Comparison of ENCODE assay signal across 17 cellular contexts in the genomic region with DNA sequence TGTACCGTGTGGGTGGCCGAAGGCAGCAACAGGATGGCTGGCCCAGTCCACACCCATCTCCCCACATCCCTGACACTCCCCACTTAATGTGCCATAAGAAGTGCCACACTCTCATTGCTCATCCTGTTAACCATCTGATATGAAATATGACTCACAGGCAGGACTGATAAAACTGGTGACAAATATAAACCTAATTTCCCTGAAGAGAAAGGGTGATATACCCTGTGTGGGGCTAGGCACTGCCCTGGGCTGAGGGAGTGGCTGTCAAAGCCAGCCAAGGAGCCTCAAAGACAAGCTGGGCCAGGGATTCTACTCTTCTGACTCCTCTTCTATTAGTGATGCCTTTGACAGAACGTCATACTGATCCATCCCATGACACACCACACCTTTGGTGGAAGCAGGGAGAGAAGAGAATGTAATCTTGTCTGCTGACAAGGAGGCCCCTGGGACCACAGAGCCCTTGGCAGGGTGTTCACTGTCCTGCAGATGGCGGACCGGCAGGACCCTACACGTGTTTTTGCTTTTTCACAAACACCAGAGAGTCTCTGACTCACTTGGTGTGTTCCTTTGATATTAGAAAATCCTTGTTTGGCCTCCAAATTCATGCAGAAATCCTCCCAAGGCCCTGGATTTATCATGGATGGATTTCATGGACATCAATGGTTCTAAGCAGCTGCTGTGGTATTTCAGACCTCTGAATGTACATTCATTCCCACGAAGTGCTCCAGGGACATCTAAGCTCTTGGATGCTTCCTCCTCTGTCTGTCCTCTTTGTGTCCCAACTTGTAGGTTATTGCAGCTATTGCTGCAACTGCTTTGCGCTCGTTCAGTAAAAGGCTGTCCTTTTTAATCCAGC.
A peak's percentile ranks its signal among the peaks of the same experiment; 100 is the strongest.
DNase-seq lines count a peak whose midpoint lies in the region; ATAC-seq, FAIRE-seq and TF ChIP-seq lines count a peak whose summit lies in the region.
"Had no signal": no experiment of that assay in that cellular context is flagged by ENCODE, and none has a peak within 500 bp of the region (broad histone marks: within the 10 kb centered on the region; RNA-seq: fewer than 3 reads in every experiment).

No MANE protein-coding gene starts in this region.

- no peak for TF ChIP-seq POLR2A in endothelial cell of umbilical vein (IDR thresholded peaks at IDR 0.05; ENCODE audit: low read depth, low read length)

- H3K36me3 ChIP-seq in endothelial cell of umbilical vein (ENCODE audit: control insufficient read depth in 2 of 2, extremely low read depth in 1 of 2, insufficient read depth in 2 of 2, low read length in 2 of 2), result no peaks in the 10 kb centered on the region
- no peaks in the 10 kb centered on the region for H3K36me3 ChIP-seq in mucosa of descending colon (ENCODE audit: low read depth)
- no peaks in the 10 kb centered on the region for H3K36me3 ChIP-seq in aorta (ENCODE audit: control insufficient read depth in 1 of 2, insufficient read depth in 2 of 2, low read length in 1 of 2)

- intact Hi-C loops in activated CD4-positive, alpha-beta T cell treated with anti-CD3 and anti-CD28 coated beads, Interleukin-2, amount 10 ng/mL, durations not matched to agents 24 days and 14 days (cut with micrococcal nuclease), result no loop called here
- intact Hi-C loops in activated CD4-positive, alpha-beta T cell treated with anti-CD3 and anti-CD28 coated beads for 36 hours (cut with DNase I, micrococcal nuclease), result no loop called here
- intact Hi-C loops in endothelial cell of umbilical vein (cut with micrococcal nuclease) (no loop called here), mucosa of descending colon (cut with DNase I, micrococcal nuclease) (no loop called here), aorta (cut with DNase I) (no loop called here)

- no peaks in the 10 kb centered on the region for H3K27me3 ChIP-seq in endothelial cell of umbilical vein (ENCODE audit: control insufficient read depth in 2 of 2, insufficient read depth in 2 of 2, low read length in 2 of 2)
- no peaks in the 10 kb centered on the region for H3K27me3 ChIP-seq in aorta (ENCODE audit: control insufficient read depth in 1 of 2, insufficient read depth in 2 of 2, low read length in 1 of 2)

- POLR2A ChIA-PET in activated CD4-positive, alpha-beta T cell treated with anti-CD3 and anti-CD28 coated beads for 36 hours (lab: Charles Lee), result no interaction called here
- POLR2A ChIA-PET in endothelial cell of umbilical vein (lab: Charles Lee), result no interaction called here

- no peak overlapping the region for H3K9ac ChIP-seq in endothelial cell of umbilical vein (replicated peaks; ENCODE audit: extremely low read depth, insufficient read depth, low read length)

- no peaks in the 10 kb centered on the region for H3K79me2 ChIP-seq in endothelial cell of umbilical vein (ENCODE audit: control insufficient read depth, insufficient read depth, low read length)

- H3K36me3 Mint-ChIP-seq in activated CD4-positive, alpha-beta T cell treated with anti-CD3 and anti-CD28 coated beads, Interleukin-2, amount 10 ng/mL, durations not matched to agents 24 days and 14 days (ENCODE audit: low read depth), result no peaks in the 10 kb centered on the region
- no peaks in the 10 kb centered on the region for H3K36me3 Mint-ChIP-seq in activated CD4-positive, alpha-beta T cell treated with anti-CD3 and anti-CD28 coated beads for 36 hours (ENCODE audit: low read depth)

- H3K4me3 Mint-ChIP-seq in activated CD4-positive, alpha-beta T cell treated with anti-CD3 and anti-CD28 coated beads, Interleukin-2, amount 10 ng/mL, durations not matched to agents 24 days and 14 days, result no peak overlapping the region
- H3K4me3 Mint-ChIP-seq in activated CD4-positive, alpha-beta T cell treated with anti-CD3 and anti-CD28 coated beads for 36 hours, result no peak overlapping the region
- H3K4me3 Mint-ChIP-seq: CD4-positive, alpha-beta T cell had no signal

- no peak for FAIRE-seq in endothelial cell of umbilical vein (lab: Jason Lieb, UNC)
- FAIRE-seq: GM12892, HTR-8/SVneo had no signal

- BruUV-seq in endothelial cell of umbilical vein (replicated peaks; lab: Mats Ljungman, UMichigan), result no TSS peak

- peaks cover 4% of the 10 kb centered on the region for H3K27me3 Mint-ChIP-seq in activated CD4-positive, alpha-beta T cell treated with anti-CD3 and anti-CD28 coated beads, Interleukin-2, amount 10 ng/mL, durations not matched to agents 24 days and 14 days
- peaks cover 19% of the 10 kb centered on the region for H3K27me3 Mint-ChIP-seq in activated CD4-positive, alpha-beta T cell treated with anti-CD3 and anti-CD28 coated beads for 36 hours

- peak; percentile 29 for DNase-seq in activated CD4-positive, alpha-beta T cell treated with anti-CD3 and anti-CD28 coated beads, Interleukin-2, amount 10 ng/mL, durations not matched to agents 24 days and 14 days
- DNase-seq in activated CD4-positive, alpha-beta T cell treated with anti-CD3 and anti-CD28 coated beads for 36 hours, result no peak
- DNase-seq in endothelial cell of umbilical vein (ENCODE audit: low read depth, low spot score) (no peak), mucosa of descending colon (no peak), aorta (no peak), NCI-H2196 treated with DMSO at 0.1 percent for 48 hours (lab: John Stamatoyannopoulos, UW; ENCODE audit: unreplicated experiment) (no peak), COLO829 (ENCODE audit: low spot score) (no peak)
- DNase-seq in central memory CD4-positive, alpha-beta T cell, result no peak
- DNase-seq: 8988T; activated naive CD4-positive, alpha-beta T cell; CD4-positive, alpha-beta T cell; effector CD4-positive, alpha-beta T cell; MV-4-11; NCI-H2107; SHP77 treated with DMSO at 0.1 percent for 48 hours had no signal

- 77 to 85% methylated on average over 9 of the region's 9 CpGs for WGBS in aorta, 2 donors

- H3K9me1 ChIP-seq in endothelial cell of umbilical vein (replicated peaks; ENCODE audit: control insufficient read depth, extremely low read depth, insufficient read depth, low read length), result no peaks in the 10 kb centered on the region

- CTCF ChIA-PET in activated CD4-positive, alpha-beta T cell treated with anti-CD3 and anti-CD28 coated beads for 36 hours (lab: Charles Lee), result no interaction called here
- CTCF ChIA-PET in endothelial cell of umbilical vein (lab: Charles Lee), result no interaction called here

- H3K27ac Mint-ChIP-seq in activated CD4-positive, alpha-beta T cell treated with anti-CD3 and anti-CD28 coated beads, Interleukin-2, amount 10 ng/mL, durations not matched to agents 24 days and 14 days, result no peak overlapping the region
- no peak overlapping the region for H3K27ac Mint-ChIP-seq in activated CD4-positive, alpha-beta T cell treated with anti-CD3 and anti-CD28 coated beads for 36 hours
- H3K27ac Mint-ChIP-seq: CD4-positive, alpha-beta T cell had no signal

- no peak for TF ChIP-seq CTCF in endothelial cell of umbilical vein (IDR thresholded peaks at IDR 0.05; ENCODE audit: extremely low read depth in 1 of 2, insufficient read depth in 1 of 2, low read depth in 1 of 2, low read length in 2 of 2)
- no peak for TF ChIP-seq CTCF in mucosa of descending colon (IDR thresholded peaks at IDR 0.05)

- dilution Hi-C loops in endothelial cell of umbilical vein (cut with MboI; ENCODE audit: extremely low pct_ligation_motif_present, low sequenced_read_pairs), result no loop called here

- H3K4me1 ChIP-seq in endothelial cell of umbilical vein (ENCODE audit: control insufficient read depth, extremely low read depth, insufficient read depth, low read length), result no peaks in the 10 kb centered on the region
- H3K4me1 ChIP-seq in mucosa of descending colon (ENCODE audit: low read depth), result no peaks in the 10 kb centered on the region
- no peaks in the 10 kb centered on the region for H3K4me1 ChIP-seq in aorta (ENCODE audit: control insufficient read depth in 1 of 2, insufficient read depth in 2 of 2, low read length in 2 of 2)

- H3K4me2 ChIP-seq in endothelial cell of umbilical vein (ENCODE audit: insufficient read depth, low read length), result no peak overlapping the region

- no peaks in the 10 kb centered on the region for H4K20me1 ChIP-seq in endothelial cell of umbilical vein (replicated peaks; ENCODE audit: control insufficient read depth, extremely low read depth, insufficient read depth, low read length)

- H3K9me3 ChIP-seq in endothelial cell of umbilical vein (replicated peaks; ENCODE audit: control insufficient read depth, insufficient read depth, low read length), result no peaks in the 10 kb centered on the region
- H3K9me3 ChIP-seq in mucosa of descending colon, result no peaks in the 10 kb centered on the region
- no peaks in the 10 kb centered on the region for H3K9me3 ChIP-seq in aorta (ENCODE audit: control insufficient read depth, low read length)

- no peaks in the 10 kb centered on the region for H3K4me1 Mint-ChIP-seq in activated CD4-positive, alpha-beta T cell treated with anti-CD3 and anti-CD28 coated beads, Interleukin-2, amount 10 ng/mL, durations not matched to agents 24 days and 14 days
- H3K4me1 Mint-ChIP-seq in activated CD4-positive, alpha-beta T cell treated with anti-CD3 and anti-CD28 coated beads for 36 hours, result no peaks in the 10 kb centered on the region

- no peaks in the 10 kb centered on the region for H3K9me3 Mint-ChIP-seq in activated CD4-positive, alpha-beta T cell treated with anti-CD3 and anti-CD28 coated beads, Interleukin-2, amount 10 ng/mL, durations not matched to agents 24 days and 14 days
- H3K9me3 Mint-ChIP-seq in activated CD4-positive, alpha-beta T cell treated with anti-CD3 and anti-CD28 coated beads for 36 hours (ENCODE audit: low read depth), result no peaks in the 10 kb centered on the region
- H3K9me3 Mint-ChIP-seq: CD4-positive, alpha-beta T cell had no signal

- H2AFZ ChIP-seq in endothelial cell of umbilical vein (ENCODE audit: low read depth, low read length), result no peak overlapping the region

- ATAC-seq in activated CD4-positive, alpha-beta T cell treated with anti-CD3 and anti-CD28 coated beads for 36 hours, result no peak
- ATAC-seq in mucosa of descending colon (peak; percentile 83), aorta (ENCODE audit: low FRiP score) (peak; percentile 13)

- H3K27ac ChIP-seq in endothelial cell of umbilical vein (ENCODE audit: insufficient read depth, low read depth, low read length), result no peak overlapping the region
- peak overlapping the region in 1 of 2 donors; percentile 15 for H3K27ac ChIP-seq in aorta (ENCODE audit: low read depth in 1 of 2, low read length in 2 of 2)

- H3K4me3 ChIP-seq in endothelial cell of umbilical vein (replicated peaks in 1 of 3; ENCODE audit: insufficient read depth in 1 of 3, low read depth in 1 of 3, low read length in 3 of 3), result no peak overlapping the region
- H3K4me3 ChIP-seq in mucosa of descending colon, result no peak overlapping the region
- H3K4me3 ChIP-seq in aorta (ENCODE audit: low read length in 2 of 2), result no peak overlapping the region

TF ChIP-seq in endothelial cell of umbilical vein, 7 proteins besides CTCF, POLR2A, EP300 and RAD21:
- TF ChIP-seq GATA2 (IDR thresholded peaks at IDR 0.05; ENCODE audit: insufficient read depth, insufficient read length, low read depth, low read length) (peak; percentile 61), MYC (IDR thresholded peaks at IDR 0.05; ENCODE audit: low read depth, low read length) (no peak)
